Comparison of ENCODE assay signal across 22 cellular contexts in genomic region chr11:74006743-74007304, GRCh38. TPM values are rescaled to one million over a fixed set of nuclear protein-coding genes. Genes with fewer than 3 reads are reported as not detected.
DNase-seq lines count a peak whose midpoint lies in the region; ATAC-seq lines count a peak whose summit lies in the region.
"Had no signal": no experiment of that assay in that cellular context is flagged by ENCODE, and none has a peak within 500 bp of the region (broad histone marks: within the 10 kb centered on the region; RNA-seq: fewer than 3 reads in every experiment).

No MANE protein-coding gene starts in this region.

- H3K27ac Mint-ChIP-seq in activated naive CD4-positive, alpha-beta T cell treated with anti-CD3 and anti-CD28 coated beads, Interleukin-2, amount 50 U/mL, for 24 hours = peak overlapping the region; percentile 91
- H3K27ac Mint-ChIP-seq in activated naive CD8-positive, alpha-beta T cell treated with anti-CD3 and anti-CD28 coated beads for 36 hours = peak overlapping the region; percentile 64
- peak overlapping the region in 5 of 6 donors; percentile 16 to 87 (median 66) for H3K27ac Mint-ChIP-seq in naive B cell

- peaks cover 90% of the 10 kb centered on the region for H3K4me1 Mint-ChIP-seq in activated naive CD4-positive, alpha-beta T cell treated with anti-CD3 and anti-CD28 coated beads, Interleukin-2, amount 50 U/mL, for 24 hours
- peaks cover 68% of the 10 kb centered on the region for H3K4me1 Mint-ChIP-seq in activated naive CD8-positive, alpha-beta T cell treated with anti-CD3 and anti-CD28 coated beads for 36 hours
- peaks cover 40 to 48% (median 41%) of the 10 kb centered on the region in 3 donors for H3K4me1 Mint-ChIP-seq in naive B cell

- H3K9me3 Mint-ChIP-seq in activated naive CD4-positive, alpha-beta T cell treated with anti-CD3 and anti-CD28 coated beads, Interleukin-2, amount 50 U/mL, for 24 hours = no peaks in the 10 kb centered on the region
- H3K9me3 Mint-ChIP-seq in activated naive CD8-positive, alpha-beta T cell treated with anti-CD3 and anti-CD28 coated beads for 36 hours = no peaks in the 10 kb centered on the region
- H3K9me3 Mint-ChIP-seq in naive B cell = no peaks in the 10 kb centered on the region

- no peaks in the 10 kb centered on the region for H3K27me3 Mint-ChIP-seq in activated naive CD4-positive, alpha-beta T cell treated with anti-CD3 and anti-CD28 coated beads, Interleukin-2, amount 50 U/mL, for 24 hours
- H3K27me3 Mint-ChIP-seq in activated naive CD8-positive, alpha-beta T cell treated with anti-CD3 and anti-CD28 coated beads for 36 hours = no peaks in the 10 kb centered on the region
- no peaks in the 10 kb centered on the region for H3K27me3 Mint-ChIP-seq in naive B cell

- no peak for DNase-seq in activated naive CD4-positive, alpha-beta T cell treated with Interleukin-2 at 50 U/mL for 16 hours
- no peak for DNase-seq in activated naive CD8-positive, alpha-beta T cell treated with anti-CD3 and anti-CD28 coated beads for 36 hours
- DNase-seq in naive B cell (no peak), neuronal stem cell (ENCODE audit: low spot score) (no peak)
- DNase-seq in stimulated activated CD8-positive, alpha-beta memory T cell treated with anti-CD3 and anti-CD28 coated beads, Interleukin-4, amount 100 ng/mL, for 48 hours = peak; percentile 22
- DNase-seq: activated CD4-positive, alpha-beta T cell treated with anti-CD3 and anti-CD28 coated beads for 48 hours; aorta; DND-41; GM23248; heart right ventricle; mammary epithelial cell; NCI-H1694; NCI-H82; stimulated activated CD4-positive, alpha-beta T cell treated with anti-CD3 and anti-CD28 coated beads, Interleukin-1b, Interleukin-23, amount 100 ng/mL, for 48 hours; uterus had no signal

- H3K36me3 ChIP-seq in neuronal stem cell (replicated peaks in 1 of 2; ENCODE audit: control insufficient read depth in 2 of 2, insufficient read depth in 2 of 2, low read length in 2 of 2) = peaks cover 4 to 46% of the 10 kb centered on the region in 2 donors
- H3K36me3 ChIP-seq: SJSA1, uterus had no signal

- H3K23ac ChIP-seq in neuronal stem cell (ENCODE audit: low read depth, low read length, poor library complexity) = no peak overlapping the region

- no peak overlapping the region for H3K27ac ChIP-seq in neuronal stem cell (replicated peaks; ENCODE audit: low read length)
- H3K27ac ChIP-seq: GM23248, neutrophil, SJSA1, uterus had no signal

- no peak overlapping the region for H3K14ac ChIP-seq in neuronal stem cell (ENCODE audit: low read length)

- H3K18ac ChIP-seq in neuronal stem cell (ENCODE audit: low read length) = no peak overlapping the region

- WGBS in neuronal stem cell (ENCODE audit: extremely low coverage in 2 of 2, insufficient read length in 2 of 2, insufficient replicate concordance in 1 of 2), 2 donors = no CpG with 5 or more reads among the region's 7 CpGs

- H2BK15ac ChIP-seq in neuronal stem cell (ENCODE audit: low read length) = no peak overlapping the region

- H2BK12ac ChIP-seq in neuronal stem cell (ENCODE audit: low read length) = no peak overlapping the region

- no peaks in the 10 kb centered on the region for H3K9me3 ChIP-seq in neuronal stem cell (replicated peaks in 1 of 2; ENCODE audit: control insufficient read depth in 2 of 2, insufficient read depth in 1 of 2, low read depth in 1 of 2, low read length in 2 of 2)
- H3K9me3 ChIP-seq: heart right ventricle, neutrophil, SJSA1, uterus had no signal

- no peak overlapping the region for H2AK5ac ChIP-seq in neuronal stem cell (ENCODE audit: low read depth, low read length)

- no peak overlapping the region for H4K91ac ChIP-seq in neuronal stem cell (ENCODE audit: low read depth, low read length, poor library complexity)

- H3K9ac ChIP-seq in neuronal stem cell (ENCODE audit: low read depth, low read length, poor library complexity) = no peak overlapping the region
- H3K9ac ChIP-seq: GM23248 had no signal

- no peak overlapping the region for H3K4ac ChIP-seq in neuronal stem cell (ENCODE audit: low read length)

- H3K4me1 ChIP-seq in neuronal stem cell (ENCODE audit: control insufficient read depth in 2 of 2, insufficient read depth in 1 of 2, low read depth in 1 of 2, low read length in 2 of 2) = peaks cover 0 to 2% of the 10 kb centered on the region in 2 donors
- H3K4me1 ChIP-seq: SJSA1, uterus had no signal

- H3K36me3 Mint-ChIP-seq in activated naive CD4-positive, alpha-beta T cell treated with anti-CD3 and anti-CD28 coated beads, Interleukin-2, amount 50 U/mL, for 24 hours = peaks cover 5% of the 10 kb centered on the region
- H3K36me3 Mint-ChIP-seq in activated naive CD8-positive, alpha-beta T cell treated with anti-CD3 and anti-CD28 coated beads for 36 hours = peaks cover 30% of the 10 kb centered on the region
- H3K36me3 Mint-ChIP-seq in naive B cell = peaks cover 17 to 18% of the 10 kb centered on the region in 2 donors

- no peaks in the 10 kb centered on the region for H3K27me3 ChIP-seq in neuronal stem cell (ENCODE audit: control insufficient read depth in 3 of 3, insufficient read depth in 3 of 3, low read depth in 1 of 3, low read length in 3 of 3)
- H3K27me3 ChIP-seq: heart right ventricle, neutrophil, SJSA1, uterus had no signal

- ATAC-seq in naive B cell (ENCODE audit: low read depth in 2 of 2) (no peak), HG03442 (IDR thresholded peaks at IDR 0.05; ENCODE audit: unreplicated experiment) (no peak), HG03520 (IDR thresholded peaks at IDR 0.05; ENCODE audit: unreplicated experiment) (no peak)
- ATAC-seq: heart right ventricle had no signal

- no peak overlapping the region for H3K4me3 Mint-ChIP-seq in activated naive CD4-positive, alpha-beta T cell treated with anti-CD3 and anti-CD28 coated beads, Interleukin-2, amount 50 U/mL, for 24 hours
- no peak overlapping the region for H3K4me3 Mint-ChIP-seq in activated naive CD8-positive, alpha-beta T cell treated with anti-CD3 and anti-CD28 coated beads for 36 hours
- H3K4me3 Mint-ChIP-seq in naive B cell = peak overlapping the region in 1 of 8 donors; percentile 38

- H2BK120ac ChIP-seq in neuronal stem cell (ENCODE audit: low read depth, low read length) = no peak overlapping the region

- no peak overlapping the region for H2AFZ ChIP-seq in neuronal stem cell (ENCODE audit: low read length)
- H2AFZ ChIP-seq: GM23248 had no signal

- no peaks in the 10 kb centered on the region for H3K79me1 ChIP-seq in neuronal stem cell (ENCODE audit: low read depth, low read length)

- no peak overlapping the region for H4K8ac ChIP-seq in neuronal stem cell (ENCODE audit: low read depth, low read length)

- H3K4me3 ChIP-seq in neuronal stem cell (ENCODE audit: low read length in 2 of 2) = no peak overlapping the region
- H3K4me3 ChIP-seq: GM23248, heart right ventricle, SJSA1, uterus had no signal

- no peak overlapping the region for H2BK5ac ChIP-seq in neuronal stem cell (ENCODE audit: low read length)

- no peak overlapping the region for H3K4me2 ChIP-seq in neuronal stem cell (ENCODE audit: insufficient read depth, low read length, poor library complexity, severe bottlenecking)

RNA-seq across cellular contexts. Expression of gene UCP3, which starts 2.1 kb away (rescaled TPM):
- 1 to 10 TPM in 1 of 2 experiments, under 1 TPM in 1; 0.89 to 1.1 TPM for total RNA-seq in activated naive CD8-positive, alpha-beta T cell treated with anti-CD3 and anti-CD28 coated beads for 36 hours
- under 1 TPM in 3 of 6 donors, not detected in 3; 0.09 to 0.31 (median 0.11) TPM for polyA plus RNA-seq in naive B cell (ENCODE audit: low read depth in 6 of 6)
- 0.68 TPM for polyA plus RNA-seq in neuronal stem cell (2013, experiment 1 of 2)
- polyA plus RNA-seq in neuronal stem cell (2013, experiment 2 of 2) = 0.89 TPM
- polyA plus RNA-seq: GM23248 had no signal

RNA-seq across cellular contexts. Expression of gene UCP2, which starts 24.2 kb away (rescaled TPM):
- total RNA-seq in activated naive CD8-positive, alpha-beta T cell treated with anti-CD3 and anti-CD28 coated beads for 36 hours = 100 to 1,000 TPM; 180 to 181 TPM
- polyA plus RNA-seq in naive B cell (ENCODE audit: low read depth in 6 of 6) = 1,000 to 10,000 TPM; 1,601 to 2,628 (median 2,020) TPM
- polyA plus RNA-seq in neuronal stem cell (2013, experiment 1 of 2) = 66.7 TPM
- 65.7 TPM for polyA plus RNA-seq in neuronal stem cell (2013, experiment 2 of 2)
- total RNA-seq: GM23248, MCF 10A had no signal

RNA-seq across cellular contexts. Expression of gene DNAJB13, which starts 56.0 kb away (rescaled TPM):
- under 1 TPM; 0.18 to 0.21 TPM for total RNA-seq in activated naive CD8-positive, alpha-beta T cell treated with anti-CD3 and anti-CD28 coated beads for 36 hours
- under 1 TPM in 4 of 6 donors, not detected in 2; 0.32 to 0.72 (median 0.37) TPM for polyA plus RNA-seq in naive B cell (ENCODE audit: low read depth in 6 of 6)
- 0.26 TPM for polyA plus RNA-seq in neuronal stem cell (2013, experiment 1 of 2)
- 0.24 TPM for polyA plus RNA-seq in neuronal stem cell (2013, experiment 2 of 2)
- total RNA-seq: aorta, GM23248, heart right ventricle, mammary epithelial cell, SJSA1, subcutaneous adipose tissue had no signal
- polyA plus RNA-seq: aorta, heart right ventricle, mammary epithelial cell had no signal
